In the genomic region with DNA sequence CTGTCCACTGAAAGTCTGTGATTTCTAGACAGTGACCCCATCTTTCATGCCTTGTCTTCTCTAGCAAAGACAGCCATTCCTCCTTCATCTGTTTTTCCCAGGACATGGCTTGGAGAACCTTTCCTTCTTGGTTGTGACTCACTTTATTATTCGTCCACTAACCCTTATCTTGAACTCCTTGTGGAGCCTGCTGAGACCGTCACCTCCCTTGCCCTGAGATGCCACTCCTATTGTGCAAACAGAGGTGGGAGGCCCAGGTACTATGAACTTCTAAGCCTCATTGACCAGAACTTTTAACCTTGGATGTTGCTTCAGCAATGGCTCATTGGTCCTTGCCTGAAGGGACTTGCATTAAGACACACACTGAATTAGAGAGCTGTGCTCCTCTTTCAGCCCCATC, we compare ENCODE assay signal across 13 cellular contexts.
A peak's percentile ranks its signal among the peaks of the same experiment; 100 is the strongest.
DNase-seq lines count a peak whose midpoint lies in the region; TF ChIP-seq lines count a peak whose summit lies in the region.
"Had no signal": no experiment of that assay in that cellular context is flagged by ENCODE, and none has a peak within 500 bp of the region (broad histone marks: within the 10 kb centered on the region; RNA-seq: fewer than 3 reads in every experiment).

No MANE protein-coding gene starts in this region.

- H3K9me3 Mint-ChIP-seq in type B pancreatic cell, result no peaks in the 10 kb centered on the region
- H3K9me3 Mint-ChIP-seq: CD8-positive, alpha-beta T cell had no signal

- no peaks in the 10 kb centered on the region for H3K36me3 Mint-ChIP-seq in type B pancreatic cell
- H3K36me3 Mint-ChIP-seq: CD8-positive, alpha-beta T cell had no signal

- no peak overlapping the region for H3K4me3 Mint-ChIP-seq in type B pancreatic cell
- H3K4me3 Mint-ChIP-seq: CD8-positive, alpha-beta T cell had no signal

- DNase-seq in HuH-7 (ENCODE audit: low spot score) (peak; percentile 31), epithelial cell of prostate (ENCODE audit: low read depth, low spot score) (no peak), mucosa of gallbladder (ENCODE audit: low spot score) (peak; percentile 46), type B pancreatic cell (ENCODE audit: extremely low spot score, unreplicated experiment) (no peak), H4 (ENCODE audit: low spot score) (no peak), glomerular visceral epithelial cell (ENCODE audit: extremely low spot score) (no peak)
- no peak for DNase-seq in effector CD4-positive, alpha-beta T cell
- no peak for DNase-seq in activated CD4-positive, CD25-positive, alpha-beta regulatory T cell treated with anti-CD3 and anti-CD28 coated beads, Interleukin-2, amount 50 U/mL, for 72 hours
- DNase-seq: CD8-positive, alpha-beta T cell; NCI-H1105 treated with DMSO at 0.1 percent for 48 hours; NCI-H446 treated with DMSO at 0.1 percent for 48 hours; NCI-H774; SHP77 had no signal

- H3K4me1 Mint-ChIP-seq in type B pancreatic cell (ENCODE audit: unreplicated experiment), result peaks cover 29% of the 10 kb centered on the region

- H3K27me3 Mint-ChIP-seq in type B pancreatic cell, result peaks cover 27% of the 10 kb centered on the region

- TF ChIP-seq CTCF in type B pancreatic cell (conservative IDR thresholded peaks at IDR 0.05), result no peak

- H3K27ac ChIP-seq in epithelial cell of prostate, result peak overlapping the region; percentile 15

- peak overlapping the region; percentile 15 for H3K27ac Mint-ChIP-seq in type B pancreatic cell
- H3K27ac Mint-ChIP-seq: CD8-positive, alpha-beta T cell had no signal

Comparison
In these comparisons a context has a peak if more than half of its experiments do, and no peak if none do; other contexts are left out.
1. DNase-seq: peak in HuH-7 (single experiment) and mucosa of gallbladder (single experiment); none in epithelial cell of prostate (single experiment), type B pancreatic cell (single experiment), H4 (single experiment), glomerular visceral epithelial cell (single experiment), effector CD4-positive, alpha-beta T cell (single experiment) and activated CD4-positive, CD25-positive, alpha-beta regulatory T cell treated with anti-CD3 and anti-CD28 coated beads, Interleukin-2, amount 50 U/mL, for 72 hours (single experiment).